Comparison of ENCODE assay signal across 7 cellular contexts in the genomic region with DNA sequence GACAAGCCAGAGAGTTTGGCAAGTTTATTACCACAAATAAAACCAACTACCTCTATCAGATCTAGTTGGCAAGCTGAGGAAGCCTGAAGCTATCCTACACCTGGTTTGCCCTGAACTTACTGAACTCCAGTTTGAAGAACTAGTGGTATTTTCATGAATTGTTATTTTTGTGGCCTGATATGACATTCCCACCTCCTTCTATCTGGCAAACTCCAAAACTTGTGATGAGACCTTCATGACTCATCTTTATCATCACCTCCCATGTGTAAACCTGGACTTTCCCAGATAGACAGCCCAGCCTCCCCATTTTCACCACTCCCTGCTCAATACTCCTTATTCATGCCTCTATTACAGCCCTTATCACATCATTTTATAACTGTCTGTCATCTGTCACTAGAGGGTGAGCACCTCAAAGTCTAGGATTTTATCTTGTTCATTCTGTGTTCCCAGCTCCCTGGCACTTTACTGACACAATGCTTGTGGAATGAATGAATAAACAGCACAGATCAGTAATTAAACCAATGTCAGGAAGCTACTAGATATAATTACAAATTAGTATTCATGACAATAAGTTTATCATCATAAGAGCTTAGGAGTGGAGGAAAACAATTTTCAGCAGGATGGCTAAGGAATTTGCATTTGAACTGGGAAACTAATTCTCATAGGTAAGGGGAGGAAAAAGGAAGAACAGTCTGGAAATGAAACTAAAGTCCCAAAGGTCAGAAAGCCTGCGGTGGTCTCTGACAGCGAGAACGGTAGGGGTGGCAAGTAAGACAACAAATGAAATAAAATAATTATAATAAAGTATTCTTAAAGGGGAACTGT. TPM values are rescaled to one million over a fixed set of nuclear protein-coding genes. Genes with fewer than 3 reads are reported as not detected.
A peak's percentile ranks its signal among the peaks of the same experiment; 100 is the strongest.
DNase-seq lines count a peak whose midpoint lies in the region; ATAC-seq and TF ChIP-seq lines count a peak whose summit lies in the region.

No MANE protein-coding gene starts in this region.

- no peak overlapping the region for H3K4me2 ChIP-seq in trophoblast cell (ENCODE audit: low read length)

- no peak overlapping the region for H4K8ac ChIP-seq in trophoblast cell (ENCODE audit: low read depth, low read length)

- no peak overlapping the region for H2BK5ac ChIP-seq in trophoblast cell (ENCODE audit: low read depth, low read length, poor library complexity)

- peak overlapping the region; percentile 20 to 55 for H3K27ac Mint-ChIP-seq in effector memory CD8-positive, alpha-beta T cell

- H4K12ac ChIP-seq in trophoblast cell (ENCODE audit: low read depth, low read length), result no peak overlapping the region

- H3K9ac ChIP-seq in trophoblast cell (ENCODE audit: low read length), result no peak overlapping the region

- no peak overlapping the region for H3K27ac ChIP-seq in trophoblast cell (ENCODE audit: low read depth, low read length)
- peak overlapping the region in 1 of 2 donors; percentile 55 for H3K27ac ChIP-seq in left lung

- no peaks in the 10 kb centered on the region for H3K4me1 ChIP-seq in trophoblast cell (ENCODE audit: control insufficient read depth in 1 of 2, insufficient read depth in 2 of 2, low read length in 2 of 2)
- H3K4me1 ChIP-seq in left lung, result peaks cover 0 to 15% of the 10 kb centered on the region in 2 donors

- H2BK120ac ChIP-seq in trophoblast cell (ENCODE audit: insufficient read depth, low read length, poor library complexity), result no peak overlapping the region

- H2BK12ac ChIP-seq in trophoblast cell (ENCODE audit: low read length), result no peak overlapping the region

- H3K14ac ChIP-seq in trophoblast cell (ENCODE audit: low read length), result no peak overlapping the region

- H2AK5ac ChIP-seq in trophoblast cell (ENCODE audit: low read length), result no peak overlapping the region

- TF ChIP-seq CTCF in left lung (IDR thresholded peaks at IDR 0.05), result no peak

- no peak overlapping the region for H3K4me3 ChIP-seq in trophoblast cell (ENCODE audit: low read depth, low read length)
- no peak overlapping the region for H3K4me3 ChIP-seq in left lung

- no peaks in the 10 kb centered on the region for H3K9me3 Mint-ChIP-seq in effector memory CD8-positive, alpha-beta T cell

- H3K79me1 ChIP-seq in trophoblast cell (ENCODE audit: low read length), result no peaks in the 10 kb centered on the region

- intact Hi-C loops in left lung (cut with DNase I), result no loop called here

- H3K18ac ChIP-seq in trophoblast cell (ENCODE audit: low read length), result no peak overlapping the region

- H4K91ac ChIP-seq in trophoblast cell (ENCODE audit: low read depth, low read length), result no peak overlapping the region

- H3K4ac ChIP-seq in trophoblast cell (ENCODE audit: low read depth, low read length), result no peak overlapping the region

- H3K36me3 ChIP-seq in trophoblast cell (ENCODE audit: control insufficient read depth in 1 of 2, insufficient read depth in 2 of 2, low read length in 2 of 2) (no peaks in the 10 kb centered on the region), left lung (no peaks in the 10 kb centered on the region)

- DNase-seq in GM03348 (ENCODE audit: low spot score), result peak; percentile 63
- peak; percentile 83 for DNase-seq in OCI-M1 (lab: John Stamatoyannopoulos, UW)
- DNase-seq in effector memory CD8-positive, alpha-beta T cell, result no peak
- DNase-seq in trophoblast cell, result peak; percentile 12 to 37
- DNase-seq in T1000 (lab: John Stamatoyannopoulos, UW), result no peak
- DNase-seq in left lung, result no peak

- H3K9me3 ChIP-seq in trophoblast cell (ENCODE audit: insufficient read depth, low read depth, low read length) (no peaks in the 10 kb centered on the region), left lung (no peaks in the 10 kb centered on the region)

- H3K27me3 Mint-ChIP-seq in effector memory CD8-positive, alpha-beta T cell, result no peaks in the 10 kb centered on the region

- H3K23ac ChIP-seq in trophoblast cell (ENCODE audit: low read length), result no peak overlapping the region

- H3K36me3 Mint-ChIP-seq in effector memory CD8-positive, alpha-beta T cell (ENCODE audit: insufficient read depth), result peaks cover 3% of the 10 kb centered on the region

- peaks cover 4 to 5% of the 10 kb centered on the region in 2 donors for H3K4me1 Mint-ChIP-seq in effector memory CD8-positive, alpha-beta T cell (ENCODE audit: low read depth in 2 of 2)

- WGBS in trophoblast cell (ENCODE audit: extremely low coverage, insufficient coverage, insufficient read length), result no CpG with 5 or more reads among the region's 3 CpGs

- H3K27me3 ChIP-seq in trophoblast cell (ENCODE audit: insufficient read depth, low read length) (no peaks in the 10 kb centered on the region), left lung (no peaks in the 10 kb centered on the region)

- no peak overlapping the region for H2AFZ ChIP-seq in trophoblast cell (ENCODE audit: insufficient read depth, low read length, poor library complexity)

- H3K79me2 ChIP-seq in trophoblast cell (ENCODE audit: control insufficient read depth, insufficient read depth, low read length, poor library complexity), result no peaks in the 10 kb centered on the region

- H3K4me3 Mint-ChIP-seq in effector memory CD8-positive, alpha-beta T cell, result peak overlapping the region; percentile 1 to 53

- ATAC-seq in effector memory CD8-positive, alpha-beta T cell (replicated peaks), result no peak
- ATAC-seq in GM21423 (IDR thresholded peaks at IDR 0.05; ENCODE audit: unreplicated experiment), result no peak
- ATAC-seq in left lung, result no peak

RNA-seq across cellular contexts. Expression of gene TRANK1, which starts 13.2 kb away (rescaled TPM):
- 0.49 TPM in 2 replicates for polyA plus RNA-seq in trophoblast cell (2013)
- 10 to 100 TPM; 24.2 to 26.6 TPM for total RNA-seq in left lung

RNA-seq across cellular contexts. Expression of gene EPM2AIP1, which starts 34.9 kb away (rescaled TPM):
- polyA plus RNA-seq in trophoblast cell (2013), result 9.9 and 10.1 TPM in 2 replicates
- total RNA-seq in left lung, result 10 to 100 TPM; 16.5 to 17.4 TPM

RNA-seq across cellular contexts. Expression of gene MLH1, which starts 35.2 kb away (rescaled TPM):
- polyA plus RNA-seq in trophoblast cell (2013), result 24.0 and 24.6 TPM in 2 replicates
- total RNA-seq in left lung, result 10 to 100 TPM; 26.1 to 38.1 TPM

Comparison
In these comparisons a context has a peak if more than half of its experiments do, and no peak if none do; other contexts are left out.
1. DNase-seq: peak in GM03348 (single experiment), OCI-M1 (single experiment) and trophoblast cell (2 of 2); none in effector memory CD8-positive, alpha-beta T cell (0 of 3), T1000 (single experiment) and left lung (0 of 2).